14 cellular contexts compared by ENCODE assay signal in genomic region chr14:74495356-74495755, GRCh38. TPM values are rescaled to one million over a fixed set of nuclear protein-coding genes. Genes with fewer than 3 reads are reported as not detected.
DNase-seq lines count a peak whose midpoint lies in the region; TF ChIP-seq lines count a peak whose summit lies in the region.
"Had no signal": no experiment of that assay in that cellular context is flagged by ENCODE, and none has a peak within 500 bp of the region (broad histone marks: within the 10 kb centered on the region; RNA-seq: fewer than 3 reads in every experiment).

No MANE protein-coding gene starts in this region.

- peak overlapping the region in 3 of 10 experiments; percentile 79 to 97 (median 96); a peak in 3 of 20 replicates for H3K4me3 ChIP-seq in BLaER1 treated with 17β-estradiol and CSF1 and Interleukin-3, amounts not matched to agents 10 nM and 100 nM
- H3K4me3 ChIP-seq in SK-N-SH (ENCODE audit: low read depth in 2 of 2, low read length in 1 of 2) (no peak overlapping the region), fibroblast of lung (replicated peaks in 1 of 4; ENCODE audit: control extremely low read depth in 1 of 4, insufficient read depth in 1 of 4, low read depth in 3 of 4, low read length in 4 of 4) (peak overlapping the region in 1 of 4 experiments; percentile 99)
- H3K4me3 ChIP-seq: body of pancreas had no signal

- TF ChIP-seq RAD21 in SK-N-SH (IDR thresholded peaks at IDR 0.05; ENCODE audit: low read length) = no peak

- H3K36me3 Mint-ChIP-seq in HFFc6 (ENCODE audit: low read depth) = no peaks in the 10 kb centered on the region; the same call in 1 of the 2 replicates

- TF ChIP-seq CTCF in HFFc6 (IDR thresholded peaks at IDR 0.05) (no peak), SK-N-SH (IDR thresholded peaks at IDR 0.05) (no peak), fibroblast of lung (conservative IDR thresholded peaks at IDR 0.05 in 1 of 2, IDR thresholded peaks at IDR 0.05 in 1 of 2; ENCODE audit: low read depth in 1 of 2, low read length in 2 of 2) (no peak)

- H3K79me2 ChIP-seq in SK-N-SH (ENCODE audit: insufficient read depth) (peaks cover 38% of the 10 kb centered on the region), fibroblast of lung (ENCODE audit: control insufficient read depth, insufficient read depth, low read length) (peaks cover 27% of the 10 kb centered on the region)

- peak overlapping the region; percentile 79 for H3K27ac Mint-ChIP-seq in HFFc6
- H3K27ac Mint-ChIP-seq: CD4-positive, alpha-beta T cell had no signal

- peak overlapping the region in 3 of 11 experiments; percentile 44 to 91 (median 91); a peak in 3 of 22 replicates for H3K9ac ChIP-seq in BLaER1 treated with 17β-estradiol and CSF1 and Interleukin-3, amounts not matched to agents 10 nM and 100 nM
- H3K9ac ChIP-seq in SK-N-SH (no peak overlapping the region), fibroblast of lung (ENCODE audit: insufficient read depth, low read length) (no peak overlapping the region)

- H4K20me1 ChIP-seq in BLaER1 treated with 17β-estradiol and CSF1 and Interleukin-3, amounts not matched to agents 10 nM and 100 nM = peaks cover 0 to 22% (median 4%) of the 10 kb centered on the region in 11 experiments; a peak in 11 of 22 replicates
- H4K20me1 ChIP-seq in SK-N-SH (ENCODE audit: insufficient read depth) (no peaks in the 10 kb centered on the region), fibroblast of lung (ENCODE audit: control insufficient read depth, extremely low read depth, insufficient read depth, low read length) (no peaks in the 10 kb centered on the region)

- no peak overlapping the region; the same call in 1 of the 2 replicates for H3K4me3 Mint-ChIP-seq in HFFc6

- H3F3A ChIP-seq in SK-N-SH (replicated peaks; ENCODE audit: insufficient read depth) = peaks cover 46% of the 10 kb centered on the region

- H3K36me3 ChIP-seq in BLaER1 treated with 17β-estradiol and CSF1 and Interleukin-3, amounts not matched to agents 10 nM and 100 nM = peaks cover 0 to 33% (median 20%) of the 10 kb centered on the region in 11 experiments; a peak in 18 of 22 replicates
- H3K36me3 ChIP-seq in SK-N-SH (replicated peaks in 1 of 2; ENCODE audit: control insufficient read depth in 1 of 2, insufficient read depth in 2 of 2, low read length in 1 of 2) (peaks cover 21 to 26% of the 10 kb centered on the region in 2 experiments), fibroblast of lung (ENCODE audit: control insufficient read depth, insufficient read depth, low read length) (peaks cover 4% of the 10 kb centered on the region)

- H3K9me3 Mint-ChIP-seq in HFFc6 = no peaks in the 10 kb centered on the region
- H3K9me3 Mint-ChIP-seq: CD4-positive, alpha-beta T cell had no signal

- no peak for DNase-seq in HFFc6
- DNase-seq in SK-N-SH = no peak
- peak in 1 of 2 donors; percentile 41 for DNase-seq in fibroblast of lung (ENCODE audit: low read depth in 2 of 2)
- DNase-seq in NCI-H2107 treated with DMSO at 0.1 percent for 48 hours (lab: John Stamatoyannopoulos, UW; ENCODE audit: unreplicated experiment) = no peak
- DNase-seq in HuH-7.5 (ENCODE audit: low spot score) = no peak
- DNase-seq in HK-2 (ENCODE audit: unreplicated experiment) = no peak
- DNase-seq in DMS53 treated with DMSO at 0.1 percent for 48 hours (lab: John Stamatoyannopoulos, UW; ENCODE audit: unreplicated experiment) = no peak
- DNase-seq: body of pancreas; CD4-positive, alpha-beta T cell; heart left ventricle; NCI-H146; stimulated activated naive CD8-positive, alpha-beta T cell treated with anti-CD3 and anti-CD28 coated beads, Interleukin-15, Interleukin-2, amounts not matched to agents 100 U/mL and 50 U/mL, for 24 hours; T1000 had no signal

- no peaks in the 10 kb centered on the region; the same call in 1 of the 2 replicates for H3K27me3 Mint-ChIP-seq in HFFc6 (ENCODE audit: insufficient read depth)
- H3K27me3 Mint-ChIP-seq: CD4-positive, alpha-beta T cell had no signal

- WGBS in SK-N-SH (ENCODE audit: low lambda C conversion rate) = 16% methylated on average over 2 of the region's 2 CpGs

- peaks cover 0 to 4% (median 0%) of the 10 kb centered on the region in 11 experiments; a peak in 6 of 22 replicates for H3K27me3 ChIP-seq in BLaER1 treated with 17β-estradiol and CSF1 and Interleukin-3, amounts not matched to agents 10 nM and 100 nM
- H3K27me3 ChIP-seq in SK-N-SH (ENCODE audit: insufficient read depth) = no peaks in the 10 kb centered on the region
- H3K27me3 ChIP-seq in fibroblast of lung (ENCODE audit: control insufficient read depth, insufficient read depth, low read length) = no peaks in the 10 kb centered on the region
- H3K27me3 ChIP-seq: body of pancreas, heart left ventricle had no signal

- H3K9me2 ChIP-seq in SK-N-SH = no peaks in the 10 kb centered on the region

- peaks cover 23% of the 10 kb centered on the region for H3K4me1 Mint-ChIP-seq in HFFc6 (ENCODE audit: low read depth)

- no peak for TF ChIP-seq EP300 in SK-N-SH (IDR thresholded peaks at IDR 0.05; ENCODE audit: borderline replicate concordance in 1 of 2, low read depth in 1 of 2, low read length in 1 of 2)

- peaks cover 34 to 47% (median 42%) of the 10 kb centered on the region in 10 experiments for H3K4me1 ChIP-seq in BLaER1 treated with 17β-estradiol and CSF1 and Interleukin-3, amounts not matched to agents 10 nM and 100 nM
- H3K4me1 ChIP-seq in SK-N-SH (ENCODE audit: control insufficient read depth in 1 of 2, insufficient read depth in 2 of 2, low read depth in 1 of 2, low read length in 1 of 2) = peaks cover 13 to 15% of the 10 kb centered on the region in 2 experiments; a peak in 3 of 4 replicates
- peaks cover 3% of the 10 kb centered on the region for H3K4me1 ChIP-seq in fibroblast of lung (ENCODE audit: control insufficient read depth, extremely low read depth, insufficient read depth, low read length)

- no peaks in the 10 kb centered on the region for H3K9me3 ChIP-seq in BLaER1 treated with 17β-estradiol and CSF1 and Interleukin-3, amounts not matched to agents 10 nM and 100 nM (replicated peaks in 1 of 11)
- H3K9me3 ChIP-seq in SK-N-SH = no peaks in the 10 kb centered on the region
- no peaks in the 10 kb centered on the region for H3K9me3 ChIP-seq in fibroblast of lung (ENCODE audit: control insufficient read depth, insufficient read depth, low read depth, low read length)
- H3K9me3 ChIP-seq: body of pancreas, heart left ventricle had no signal

- CTCF ChIA-PET in SK-N-SH (lab: Yijun Ruan, JAX) = interaction anchor here (1.0 to 11.1 kb wide), 2 partner anchors 59 to 116 kb away, joined by 3 to 126 read pairs; partner anchors contain the start of gene LTBP2

- H3K27ac ChIP-seq in BLaER1 treated with 17β-estradiol and CSF1 and Interleukin-3, amounts not matched to agents 10 nM and 100 nM = peak overlapping the region in 2 of 11 experiments; percentile 29 to 45; a peak in 4 of 22 replicates
- H3K27ac ChIP-seq in SK-N-SH (ENCODE audit: low read depth in 2 of 2, low read length in 1 of 2) = peak overlapping the region in 1 of 2 experiments; percentile 70; a peak in 3 of 4 replicates
- no peak overlapping the region for H3K27ac ChIP-seq in fibroblast of lung (ENCODE audit: insufficient read depth, low read length)
- H3K27ac ChIP-seq: body of pancreas had no signal

- POLR2A ChIA-PET in SK-N-SH (lab: Yijun Ruan, JAX) = no interaction called here

- H2AFZ ChIP-seq in SK-N-SH (ENCODE audit: low read depth) = no peak overlapping the region
- H2AFZ ChIP-seq in fibroblast of lung (ENCODE audit: low read length) = no peak overlapping the region

- peak overlapping the region; percentile 92 to 99 (median 96); a peak in 21 of 22 replicates for H3K4me2 ChIP-seq in BLaER1 treated with 17β-estradiol and CSF1 and Interleukin-3, amounts not matched to agents 10 nM and 100 nM
- peak overlapping the region; percentile 86 for H3K4me2 ChIP-seq in SK-N-SH
- H3K4me2 ChIP-seq in fibroblast of lung (ENCODE audit: extremely low read depth, insufficient read depth, low read length) = peak overlapping the region; percentile 37

TF ChIP-seq in SK-N-SH, 30 proteins besides CTCF, POLR2A, EP300 and RAD21 (continues in another document):
- no peak for TF ChIP-seq MEF2A (IDR thresholded peaks at IDR 0.05; ENCODE audit: borderline replicate concordance, low read depth)
- peak; percentile 49; the same call in 1 of the 2 replicates for TF ChIP-seq ELF1 (IDR thresholded peaks at IDR 0.05)
- no peak for TF ChIP-seq YY1 (IDR thresholded peaks at IDR 0.05; ENCODE audit: low read depth)
- TF ChIP-seq USF2 (IDR thresholded peaks at IDR 0.05; ENCODE audit: borderline replicate concordance, low read depth, low read length) = no peak
- TF ChIP-seq RXRA (IDR thresholded peaks at IDR 0.05; ENCODE audit: borderline replicate concordance, low read depth) = no peak
- no peak for TF ChIP-seq SMC3 (IDR thresholded peaks at IDR 0.05; ENCODE audit: low read depth, low read length)
- TF ChIP-seq TCF12 (IDR thresholded peaks at IDR 0.05) = no peak

RNA-seq across cellular contexts. Expression of gene ISCA2, which starts 1.8 kb away (rescaled TPM):
- 10 to 100 TPM; 27.7 to 39.4 (median 30.5) TPM for total RNA-seq in HFFc6 (2021; fragmentation: NEBNext Ultra II Directional; extraction: Animal tissue kit (Norgen Biotek cat#: 25700))
- polyA plus RNA-seq in SK-N-SH (2012; rRNA removed) = 37.3 and 51.9 TPM in 2 replicates
- polyA plus RNA-seq in SK-N-SH (2012; cell fraction: cytosol; rRNA removed) = 57.2 and 70.6 TPM in 2 replicates
- 17.1 and 20.7 TPM in 2 replicates for polyA plus RNA-seq in SK-N-SH (2012; cell fraction: nucleus; rRNA removed)
- total RNA-seq in fibroblast of lung = 11.7 and 17.7 TPM in 2 replicates
- 32.1 and 35.5 TPM in 2 replicates for polyA plus RNA-seq in fibroblast of lung
- 16.6 and 24.9 TPM in 2 replicates for polyA plus RNA-seq in fibroblast of lung (2012)
- 1.7 and 3.4 TPM in 2 replicates for polyA minus RNA-seq in fibroblast of lung (ENCODE audit: low replicate concordance)

RNA-seq across cellular contexts. Expression of gene NPC2, which starts 2.3 kb away (rescaled TPM):
- 10 to 100 TPM; 69.1 to 89.9 (median 78.8) TPM for total RNA-seq in HFFc6 (2021; fragmentation: NEBNext Ultra II Directional; extraction: Animal tissue kit (Norgen Biotek cat#: 25700))
- polyA plus RNA-seq in SK-N-SH (2012; rRNA removed) = 340 and 522 TPM in 2 replicates
- polyA plus RNA-seq in SK-N-SH (2012; cell fraction: cytosol; rRNA removed) = 249 and 380 TPM in 2 replicates
- polyA plus RNA-seq in SK-N-SH (2012; cell fraction: nucleus; rRNA removed) = 160 and 242 TPM in 2 replicates
- 238 and 363 TPM in 2 replicates for total RNA-seq in fibroblast of lung
- polyA plus RNA-seq in fibroblast of lung = 275 and 299 TPM in 2 replicates
- 511 and 584 TPM in 2 replicates for polyA plus RNA-seq in fibroblast of lung (2012)
- 369 and 443 TPM in 2 replicates for polyA minus RNA-seq in fibroblast of lung (ENCODE audit: low replicate concordance)

Comparison
In these comparisons a context has a peak if more than half of its experiments do, and no peak if none do; other contexts are left out.
1. H3K4me2 ChIP-seq: peak in every context shown above with its lines; median percentile 96 in BLaER1 treated with 17β-estradiol and CSF1 and Interleukin-3, amounts not matched to agents 10 nM and 100 nM; 86 in SK-N-SH; 37 in fibroblast of lung.